ENCODE assay signal across 2 cellular contexts in the genomic region with DNA sequence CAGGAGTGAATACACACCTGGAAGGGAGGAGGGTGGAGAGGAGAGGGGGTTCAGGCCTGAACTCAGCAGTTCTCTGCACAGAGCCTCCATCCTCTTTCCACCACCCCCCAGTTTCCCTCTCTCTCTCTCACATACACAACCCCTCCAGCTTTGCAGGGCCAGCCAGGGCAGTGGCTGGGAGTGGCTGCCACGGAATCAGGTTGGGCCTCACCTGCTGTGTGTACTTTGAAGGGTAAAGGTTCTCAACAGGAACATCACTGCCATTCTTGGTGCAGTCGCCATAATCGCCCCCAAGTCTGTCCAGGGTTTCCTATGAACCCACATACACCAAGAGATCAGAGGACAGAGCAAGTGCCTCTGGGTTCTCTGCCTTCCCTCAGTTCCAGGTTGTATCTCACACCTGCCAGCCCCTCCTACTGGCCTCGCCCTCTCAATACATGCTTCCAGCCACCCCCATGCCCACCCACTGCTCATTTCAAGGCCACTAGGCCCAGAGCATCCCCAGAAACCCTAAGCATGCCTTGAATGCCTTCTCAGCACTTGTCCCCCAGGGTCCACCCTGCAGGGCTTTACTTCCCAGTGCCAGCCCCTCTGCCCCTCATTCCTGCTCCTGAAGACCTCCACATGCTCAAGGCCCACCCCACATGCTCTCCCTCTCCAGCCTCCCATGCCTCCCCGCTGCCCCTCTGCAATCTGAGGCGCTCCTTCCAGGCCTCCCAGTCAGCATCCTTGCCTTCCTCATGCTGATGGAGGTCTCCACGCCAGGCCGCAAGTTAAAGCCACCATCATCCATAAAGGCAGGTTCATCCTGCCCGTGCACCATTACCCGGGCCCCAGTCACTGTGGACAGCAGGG.
A peak's percentile ranks its signal among the peaks of the same experiment; 100 is the strongest.
TF ChIP-seq lines count a peak whose summit lies in the region.

No MANE protein-coding gene starts in this region.

TF ChIP-seq in HepG2, 621 proteins besides CTCF, POLR2A, EP300 and RAD21:
- TF ChIP-seq, protein P1, sequence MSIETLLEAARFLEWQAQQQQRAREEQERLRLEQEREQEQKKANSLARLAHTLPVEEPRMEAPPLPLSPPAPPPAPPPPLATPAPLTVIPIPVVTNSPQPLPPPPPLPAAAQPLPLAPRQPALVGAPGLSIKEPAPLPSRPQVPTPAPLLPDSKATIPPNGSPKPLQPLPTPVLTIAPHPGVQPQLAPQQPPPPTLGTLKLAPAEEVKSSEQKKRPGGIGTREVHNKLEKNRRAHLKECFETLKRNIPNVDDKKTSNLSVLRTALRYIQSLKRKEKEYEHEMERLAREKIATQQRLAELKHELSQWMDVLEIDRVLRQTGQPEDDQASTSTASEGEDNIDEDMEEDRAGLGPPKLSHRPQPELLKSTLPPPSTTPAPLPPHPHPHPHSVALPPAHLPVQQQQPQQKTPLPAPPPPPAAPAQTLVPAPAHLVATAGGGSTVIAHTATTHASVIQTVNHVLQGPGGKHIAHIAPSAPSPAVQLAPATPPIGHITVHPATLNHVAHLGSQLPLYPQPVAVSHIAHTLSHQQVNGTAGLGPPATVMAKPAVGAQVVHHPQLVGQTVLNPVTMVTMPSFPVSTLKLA (IDR thresholded peaks at IDR 0.05): peak; percentile 28; the same call in 1 of the 2 replicates
- no peak for TF ChIP-seq HMGA1 (CRISPR knock-in tag; conservative IDR thresholded peaks at IDR 0.05)

TF ChIP-seq in WTC11, 78 proteins besides CTCF, POLR2A, EP300 and RAD21:
- TF ChIP-seq FOXP1 (CRISPR knock-in tag; IDR thresholded peaks at IDR 0.05; ENCODE audit: borderline replicate concordance) (0 out of 2 replicates have a peak, but pooled peaks have one; percentile 37), GTF2I (CRISPR knock-in tag; conservative IDR thresholded peaks at IDR 0.05) (0 out of 2 replicates have a peak, but pooled peaks have one; percentile 9)
- TF ChIP-seq, protein P2, sequence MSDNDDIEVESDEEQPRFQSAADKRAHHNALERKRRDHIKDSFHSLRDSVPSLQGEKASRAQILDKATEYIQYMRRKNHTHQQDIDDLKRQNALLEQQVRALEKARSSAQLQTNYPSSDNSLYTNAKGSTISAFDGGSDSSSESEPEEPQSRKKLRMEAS (CRISPR knock-in tag; IDR thresholded peaks at IDR 0.05): no peak
